14 cellular contexts compared by ENCODE assay signal in genomic region chr3:27723803-27724458, GRCh38. TPM values are rescaled to one million over a fixed set of nuclear protein-coding genes. Genes with fewer than 3 reads are reported as not detected.
DNase-seq lines count a peak whose midpoint lies in the region; ATAC-seq and TF ChIP-seq lines count a peak whose summit lies in the region.
"Had no signal": no experiment of that assay in that cellular context is flagged by ENCODE, and none has a peak within 500 bp of the region (broad histone marks: within the 10 kb centered on the region; RNA-seq: fewer than 3 reads in every experiment).

No MANE protein-coding gene starts in this region.

- POLR2A ChIA-PET in activated CD8-positive, alpha-beta T cell treated with anti-CD3 and anti-CD28 coated beads, Interleukin-2, amount 10 ng/mL, durations not matched to agents 7 days and 5 days (lab: Charles Lee): interaction anchor here (0.6 kb wide), 1 partner anchor 65 kb away, joined by 3 read pairs; no protein-coding TSS in a partner anchor

- TF ChIP-seq CTCF in smooth muscle cell (IDR thresholded peaks at IDR 0.05; ENCODE audit: borderline replicate concordance, insufficient read depth, poor library complexity, severe bottlenecking): no peak

- no peak for DNase-seq in activated T-cell treated with anti-CD3 and anti-CD28 coated beads, Interleukin-2, amount 50 U/mL, for 4 hours
- DNase-seq in activated T-cell treated with anti-CD3 and anti-CD28 coated beads for 4 hours (no peak), smooth muscle cell (lab: John Stamatoyannopoulos, UW; ENCODE audit: unreplicated experiment) (no peak), hypothalamus (lab: John Stamatoyannopoulos, UW) (no peak), epidermal melanocyte (ENCODE audit: insufficient read length, low spot score) (no peak)
- no peak for DNase-seq in activated CD8-positive, alpha-beta T cell treated with anti-CD3 and anti-CD28 coated beads, Interleukin-2, amount 10 ng/mL, durations not matched to agents 7 days and 5 days
- DNase-seq: AML-193; effector CD8-positive, alpha-beta T cell; NCI-H226; SHP77 had no signal

- H3K9me3 ChIP-seq in iPS-15b (ENCODE audit: control insufficient read depth, insufficient read depth, low read length) (no peaks in the 10 kb centered on the region), smooth muscle cell (replicated peaks; ENCODE audit: low read depth) (no peaks in the 10 kb centered on the region)

- no peak overlapping the region for H2AFZ ChIP-seq in smooth muscle cell (ENCODE audit: low read depth)

- no peaks in the 10 kb centered on the region for H3K36me3 ChIP-seq in iPS-15b (ENCODE audit: control insufficient read depth, insufficient read depth, low read length)
- no peaks in the 10 kb centered on the region for H3K36me3 ChIP-seq in smooth muscle cell (ENCODE audit: low read depth)

- no peak overlapping the region for H3K27ac ChIP-seq in smooth muscle cell (ENCODE audit: low read depth)
- H3K27ac ChIP-seq: skin epidermis had no signal

- peak overlapping the region; percentile 83 for H3K4me3 Mint-ChIP-seq in activated T-cell treated with anti-CD3 and anti-CD28 coated beads, Interleukin-2, amount 50 U/mL, for 4 hours
- H3K4me3 Mint-ChIP-seq in activated CD8-positive, alpha-beta T cell treated with anti-CD3 and anti-CD28 coated beads, Interleukin-2, amount 10 ng/mL, durations not matched to agents 7 days and 5 days: peak overlapping the region; percentile 84

- H4K20me1 ChIP-seq in smooth muscle cell (ENCODE audit: low read depth): no peaks in the 10 kb centered on the region

- H3K4me3 ChIP-seq in iPS-15b (ENCODE audit: low read depth, low read length) (peak overlapping the region; percentile 35), smooth muscle cell (peak overlapping the region; percentile 13)
- H3K4me3 ChIP-seq: K562 had no signal

- no peaks in the 10 kb centered on the region for H3K9me3 Mint-ChIP-seq in activated T-cell treated with anti-CD3 and anti-CD28 coated beads, Interleukin-2, amount 50 U/mL, for 4 hours
- H3K9me3 Mint-ChIP-seq in activated CD8-positive, alpha-beta T cell treated with anti-CD3 and anti-CD28 coated beads, Interleukin-2, amount 10 ng/mL, durations not matched to agents 7 days and 5 days (ENCODE audit: insufficient read depth): no peaks in the 10 kb centered on the region

- no peak for ATAC-seq in activated T-cell treated with anti-CD3 and anti-CD28 coated beads, Interleukin-2, amount 50 U/mL, for 4 hours
- no peak for ATAC-seq in activated CD8-positive, alpha-beta T cell treated with anti-CD3 and anti-CD28 coated beads, Interleukin-2, amount 10 ng/mL, durations not matched to agents 7 days and 5 days
- no peak for ATAC-seq in GM18505 (IDR thresholded peaks at IDR 0.05; ENCODE audit: unreplicated experiment)
- ATAC-seq: K562 had no signal

- no peak overlapping the region for H3K27ac Mint-ChIP-seq in activated CD8-positive, alpha-beta T cell treated with anti-CD3 and anti-CD28 coated beads, Interleukin-2, amount 10 ng/mL, durations not matched to agents 7 days and 5 days

- H3K27me3 ChIP-seq in iPS-15b (ENCODE audit: control insufficient read depth, insufficient read depth, low read length): peaks cover 93% of the 10 kb centered on the region
- peaks cover 100% of the 10 kb centered on the region for H3K27me3 ChIP-seq in smooth muscle cell (ENCODE audit: low read depth)

- TF ChIP-seq POLR2A in GM18505 (IDR thresholded peaks at IDR 0.05; ENCODE audit: borderline replicate concordance, extremely low read depth, insufficient read depth, insufficient read length): no peak

- no peaks in the 10 kb centered on the region for H3F3A ChIP-seq in smooth muscle cell (ENCODE audit: low read depth)

- no peaks in the 10 kb centered on the region for H3K79me2 ChIP-seq in smooth muscle cell (ENCODE audit: low read depth)

- no peak overlapping the region for H3K9ac ChIP-seq in iPS-15b (ENCODE audit: low read depth, low read length)
- no peak overlapping the region for H3K9ac ChIP-seq in smooth muscle cell (ENCODE audit: low read depth)

- peaks cover 77% of the 10 kb centered on the region for H3K27me3 Mint-ChIP-seq in activated T-cell treated with anti-CD3 and anti-CD28 coated beads, Interleukin-2, amount 50 U/mL, for 4 hours (ENCODE audit: low read depth)
- peaks cover 82% of the 10 kb centered on the region for H3K27me3 Mint-ChIP-seq in activated CD8-positive, alpha-beta T cell treated with anti-CD3 and anti-CD28 coated beads, Interleukin-2, amount 10 ng/mL, durations not matched to agents 7 days and 5 days (ENCODE audit: low read depth)

- CTCF ChIA-PET in activated CD8-positive, alpha-beta T cell treated with anti-CD3 and anti-CD28 coated beads, Interleukin-2, amount 10 ng/mL, durations not matched to agents 7 days and 5 days (lab: Charles Lee): interaction anchor here (0.6 to 6.4 kb wide), 9 partner anchors 9 to 603 kb away, joined by 3 to 63 read pairs (median 11); no protein-coding TSS in a partner anchor

- H3K36me3 Mint-ChIP-seq in activated T-cell treated with anti-CD3 and anti-CD28 coated beads, Interleukin-2, amount 50 U/mL, for 4 hours (ENCODE audit: insufficient read depth): no peaks in the 10 kb centered on the region
- peaks cover 3% of the 10 kb centered on the region for H3K36me3 Mint-ChIP-seq in activated CD8-positive, alpha-beta T cell treated with anti-CD3 and anti-CD28 coated beads, Interleukin-2, amount 10 ng/mL, durations not matched to agents 7 days and 5 days (ENCODE audit: low read depth)

- H3K4me1 Mint-ChIP-seq in activated T-cell treated with anti-CD3 and anti-CD28 coated beads, Interleukin-2, amount 50 U/mL, for 4 hours (ENCODE audit: low read depth): peaks cover 42% of the 10 kb centered on the region
- H3K4me1 Mint-ChIP-seq in activated CD8-positive, alpha-beta T cell treated with anti-CD3 and anti-CD28 coated beads, Interleukin-2, amount 10 ng/mL, durations not matched to agents 7 days and 5 days (ENCODE audit: low read depth): peaks cover 43% of the 10 kb centered on the region

- peak overlapping the region; percentile 28 for H3K4me2 ChIP-seq in smooth muscle cell

- peaks cover 10% of the 10 kb centered on the region for H3K4me1 ChIP-seq in iPS-15b (ENCODE audit: control insufficient read depth, insufficient read depth, low read length)
- H3K4me1 ChIP-seq in smooth muscle cell (ENCODE audit: low read depth): peaks cover 30% of the 10 kb centered on the region

- 5% methylated on average over 37 of the region's 37 CpGs for WGBS in smooth muscle cell (ENCODE audit: low lambda C conversion rate)

RNA-seq across cellular contexts. Expression of gene EOMES, which starts 1.8 kb away (rescaled TPM):
- 1 to 10 TPM; 2.7 to 7.3 (median 6.1) TPM for total RNA-seq in activated T-cell treated with anti-CD3 and anti-CD28 coated beads, Interleukin-2, amount 50 U/mL, for 4 hours
- total RNA-seq in activated CD8-positive, alpha-beta T cell treated with anti-CD3 and anti-CD28 coated beads, Interleukin-2, amount 10 ng/mL, durations not matched to agents 7 days and 5 days: 1 to 10 TPM; 2.9 to 3.3 TPM
- not detected in 2 replicates for total RNA-seq in smooth muscle cell
- polyA plus RNA-seq in smooth muscle cell: not detected in 2 replicates
- polyA plus RNA-seq: K562 had no signal
